ENCODE assay signal across 8 cellular contexts in the genomic region with DNA sequence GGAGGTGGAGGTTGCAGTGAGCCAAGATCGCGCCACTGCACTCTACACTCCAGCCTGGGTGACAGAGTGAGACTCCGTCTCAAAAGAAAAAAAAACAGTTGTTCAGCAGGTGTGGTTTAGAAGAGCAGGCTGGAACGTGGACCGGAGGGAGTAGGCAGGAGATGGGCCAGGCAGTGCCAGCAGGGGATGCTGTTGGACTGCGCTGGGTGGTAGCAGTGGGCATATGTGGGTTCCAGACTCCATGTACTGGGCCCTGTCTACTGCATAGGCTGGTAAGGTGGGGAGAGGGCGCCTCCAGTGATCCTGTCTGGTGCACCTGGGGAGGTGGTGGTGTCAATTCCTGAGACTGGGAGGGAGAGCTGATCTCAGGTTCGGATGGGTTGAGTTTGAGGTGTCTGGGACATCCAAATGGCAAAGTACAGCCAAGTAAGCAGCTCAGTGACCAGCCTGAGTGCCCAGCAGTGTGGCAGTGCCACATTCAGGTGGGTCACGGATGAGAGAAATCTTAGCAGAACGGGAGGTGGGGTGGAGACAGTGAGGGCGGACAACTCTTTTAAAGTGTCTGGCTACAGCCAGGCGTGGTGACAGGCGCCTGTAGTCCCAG. TPM values are rescaled to one million over a fixed set of nuclear protein-coding genes. Genes with fewer than 3 reads are reported as not detected.
DNase-seq lines count a peak whose midpoint lies in the region; ATAC-seq and TF ChIP-seq lines count a peak whose summit lies in the region.

No MANE protein-coding gene starts in this region.

- H3K27ac ChIP-seq in Karpas-422 (ENCODE audit: low read length) (0 out of 2 replicates have a peak overlapping the region, but pooled peaks have one; percentile 11), uterus (no peak overlapping the region)

- POLR2A ChIA-PET in naive thymus-derived CD8-positive, alpha-beta T cell (lab: Charles Lee), result no interaction called here

- H4K20me1 ChIP-seq in Karpas-422 (ENCODE audit: insufficient read depth, low read depth, low read length), result no peaks in the 10 kb centered on the region

- intact Hi-C loops in uterus (cut with DNase I; ENCODE audit: low total_unique reads), result no loop called here

- DNase-seq in EL (peak; percentile 45), Karpas-422 (peak; percentile 83), uterus (no peak), NCI-H226 (no peak)
- peak; percentile 46 to 52 for DNase-seq in activated CD4-positive, alpha-beta T cell treated with anti-CD3 and anti-CD28 coated beads for 4 hours
- DNase-seq in effector CD8-positive, alpha-beta T cell (lab: John Stamatoyannopoulos, UW), result peak; percentile 15
- peak; percentile 20 to 71 (median 39) for DNase-seq in naive thymus-derived CD8-positive, alpha-beta T cell

- H3K36me3 ChIP-seq in Karpas-422 (ENCODE audit: insufficient read depth, low read length) (peaks cover 12% of the 10 kb centered on the region; the same call in 1 of the 2 replicates), uterus (no peaks in the 10 kb centered on the region)

- no peaks in the 10 kb centered on the region for H3K9me3 ChIP-seq in Karpas-422 (ENCODE audit: low read length)
- no peaks in the 10 kb centered on the region for H3K9me3 ChIP-seq in uterus

- H3K27me3 ChIP-seq in Karpas-422 (ENCODE audit: low read length) (no peaks in the 10 kb centered on the region), uterus (no peaks in the 10 kb centered on the region)

- H3K4me1 ChIP-seq in Karpas-422 (ENCODE audit: low read length), result peaks cover 25% of the 10 kb centered on the region
- no peaks in the 10 kb centered on the region for H3K4me1 ChIP-seq in uterus

- H3K4me3 ChIP-seq in Karpas-422 (ENCODE audit: low read length) (no peak overlapping the region), uterus (no peak overlapping the region)

- H3K36me3 Mint-ChIP-seq in naive thymus-derived CD8-positive, alpha-beta T cell, result peaks cover 0 to 45% (median 2%) of the 10 kb centered on the region in 3 donors

- H3K9ac ChIP-seq in Karpas-422 (ENCODE audit: low read length), result no peak overlapping the region

- TF ChIP-seq POLR2A in uterus (IDR thresholded peaks at IDR 0.05), result no peak

- peak overlapping the region in 1 of 10 donors; percentile 60 for H3K4me3 Mint-ChIP-seq in naive thymus-derived CD8-positive, alpha-beta T cell

- H3K4me2 ChIP-seq in Karpas-422 (ENCODE audit: low read depth, low read length, poor library complexity, severe bottlenecking), result no peak overlapping the region

- H2AFZ ChIP-seq in Karpas-422 (ENCODE audit: low read length), result no peak overlapping the region

- ATAC-seq in naive thymus-derived CD8-positive, alpha-beta T cell, result peak; percentile 85 to 95
- no peak for ATAC-seq in HG03354 (IDR thresholded peaks at IDR 0.05; ENCODE audit: poor library complexity, severe bottlenecking, unreplicated experiment)

- no peaks in the 10 kb centered on the region for H3K79me2 ChIP-seq in Karpas-422 (ENCODE audit: low read length)

- peak overlapping the region in 8 of 10 donors; percentile 46 to 93 (median 71) for H3K27ac Mint-ChIP-seq in naive thymus-derived CD8-positive, alpha-beta T cell

- no peaks in the 10 kb centered on the region for H3K9me3 Mint-ChIP-seq in naive thymus-derived CD8-positive, alpha-beta T cell

- TF ChIP-seq CTCF in uterus (IDR thresholded peaks at IDR 0.05), result peak; percentile 9 to 41 (median 32)

- H3K4me1 Mint-ChIP-seq in naive thymus-derived CD8-positive, alpha-beta T cell, result peaks cover 5 to 17% (median 14%) of the 10 kb centered on the region in 4 donors

- no peaks in the 10 kb centered on the region for H3K9me2 ChIP-seq in Karpas-422 (replicated peaks; ENCODE audit: insufficient read depth, low read length)

- no peaks in the 10 kb centered on the region for H3K27me3 Mint-ChIP-seq in naive thymus-derived CD8-positive, alpha-beta T cell

RNA-seq across cellular contexts. Expression of a gene that starts 25.9 kb away (rescaled TPM):
- 43.7 and 48.2 TPM in 2 replicates for total RNA-seq in Karpas-422 (2014; rRNA removed; shearing (Covaris generic); ENCODE audit: low replicate concordance)
- total RNA-seq in naive thymus-derived CD8-positive, alpha-beta T cell, result 10 to 100 TPM; 18.9 to 20.4 TPM
- polyA plus RNA-seq in naive thymus-derived CD8-positive, alpha-beta T cell, result 10 to 100 TPM; 18.3 to 31.3 (median 28.2) TPM
- total RNA-seq in uterus, result 10 to 100 TPM in 3 of 4 donors, 1 to 10 TPM in 1; 1.2 to 22.1 (median 14.8) TPM

RNA-seq across cellular contexts. Expression of a gene that starts 35.7 kb away (rescaled TPM):
- total RNA-seq in Karpas-422 (2014; rRNA removed; shearing (Covaris generic); ENCODE audit: low replicate concordance), result 35.2 and 57.2 TPM in 2 replicates
- 10 to 100 TPM; 21.6 to 23.2 TPM for total RNA-seq in naive thymus-derived CD8-positive, alpha-beta T cell
- 10 to 100 TPM; 18.3 to 20.4 (median 20.1) TPM for polyA plus RNA-seq in naive thymus-derived CD8-positive, alpha-beta T cell
- total RNA-seq in uterus, result 10 to 100 TPM; 23.8 to 50.2 (median 42.8) TPM

RNA-seq across cellular contexts. Expression of a gene that starts 39.0 kb away (rescaled TPM):
- total RNA-seq in Karpas-422 (2014; rRNA removed; shearing (Covaris generic); ENCODE audit: low replicate concordance), result 88.4 and 293 TPM in 2 replicates
- total RNA-seq in naive thymus-derived CD8-positive, alpha-beta T cell, result 10 to 100 TPM; 29.8 to 31.1 TPM
- 10 to 100 TPM; 56.7 to 75.5 (median 67.7) TPM for polyA plus RNA-seq in naive thymus-derived CD8-positive, alpha-beta T cell
- 100 to 1,000 TPM in 3 of 4 donors, 10 to 100 TPM in 1; 90.6 to 231 (median 141) TPM for total RNA-seq in uterus

RNA-seq across cellular contexts. Expression of a gene that starts 58.9 kb away (rescaled TPM):
- 90.7 and 92.1 TPM in 2 replicates for total RNA-seq in Karpas-422 (2014; rRNA removed; shearing (Covaris generic); ENCODE audit: low replicate concordance)
- 10 to 100 TPM; 88.2 to 93.6 TPM for total RNA-seq in naive thymus-derived CD8-positive, alpha-beta T cell
- polyA plus RNA-seq in naive thymus-derived CD8-positive, alpha-beta T cell, result 10 to 100 TPM; 30.0 to 56.2 (median 45.0) TPM
- total RNA-seq in uterus, result 100 to 1,000 TPM in 2 of 4 donors, 10 to 100 TPM in 2; 54.3 to 144 (median 89.2) TPM

Comparison
In these comparisons a context has a peak if more than half of its experiments do, and no peak if none do; other contexts are left out.
1. DNase-seq: peak in EL (single experiment), Karpas-422 (single experiment), activated CD4-positive, alpha-beta T cell treated with anti-CD3 and anti-CD28 coated beads for 4 hours (2 of 2), effector CD8-positive, alpha-beta T cell (single experiment) and naive thymus-derived CD8-positive, alpha-beta T cell (10 of 10); none in uterus (0 of 2) and NCI-H226 (single experiment).